24 cellular contexts compared by ENCODE assay signal in genomic region chr21:24110846-24111245, GRCh38.
"Had no signal": no experiment of that assay in that cellular context is flagged by ENCODE, and none has a peak within 500 bp of the region (broad histone marks: within the 10 kb centered on the region; RNA-seq: fewer than 3 reads in every experiment).

No MANE protein-coding gene starts in this region.

- H3K27me3 ChIP-seq: body of pancreas, gastroesophageal sphincter, hepatocyte, right atrium auricular region, spleen, suprapubic skin, tibial artery, upper lobe of right lung had no signal

- H3K9me3 Mint-ChIP-seq: activated naive CD4-positive, alpha-beta T cell treated with anti-CD3 and anti-CD28 coated beads, Interleukin-2, amount 10 ng/mL, durations not matched to agents 7 days and 5 days; activated naive CD8-positive, alpha-beta T cell treated with anti-CD3 and anti-CD28 coated beads, Interleukin-2, amount 10 ng/mL, durations not matched to agents 7 days and 5 days; naive thymus-derived CD4-positive, alpha-beta T cell had no signal

- H3K9ac ChIP-seq: parathyroid adenoma had no signal

- H3K4me3 Mint-ChIP-seq: activated naive CD4-positive, alpha-beta T cell treated with anti-CD3 and anti-CD28 coated beads, Interleukin-2, amount 10 ng/mL, durations not matched to agents 7 days and 5 days; activated naive CD8-positive, alpha-beta T cell treated with anti-CD3 and anti-CD28 coated beads, Interleukin-2, amount 10 ng/mL, durations not matched to agents 7 days and 5 days; naive thymus-derived CD4-positive, alpha-beta T cell had no signal

- H3K27ac ChIP-seq: body of pancreas, gastroesophageal sphincter, hepatocyte, parathyroid adenoma, psoas muscle, right atrium auricular region, spleen, suprapubic skin, tibial artery, upper lobe of right lung had no signal

- H3K4me2 ChIP-seq: hepatocyte had no signal

- H3K4me1 Mint-ChIP-seq: activated naive CD4-positive, alpha-beta T cell treated with anti-CD3 and anti-CD28 coated beads, Interleukin-2, amount 10 ng/mL, durations not matched to agents 7 days and 5 days; activated naive CD8-positive, alpha-beta T cell treated with anti-CD3 and anti-CD28 coated beads, Interleukin-2, amount 10 ng/mL, durations not matched to agents 7 days and 5 days; naive thymus-derived CD4-positive, alpha-beta T cell had no signal

- H3K36me3 Mint-ChIP-seq: activated naive CD4-positive, alpha-beta T cell treated with anti-CD3 and anti-CD28 coated beads, Interleukin-2, amount 10 ng/mL, durations not matched to agents 7 days and 5 days; activated naive CD8-positive, alpha-beta T cell treated with anti-CD3 and anti-CD28 coated beads, Interleukin-2, amount 10 ng/mL, durations not matched to agents 7 days and 5 days; naive thymus-derived CD4-positive, alpha-beta T cell had no signal

- H3K4me1 ChIP-seq: body of pancreas, gastroesophageal sphincter, parathyroid adenoma, psoas muscle, right atrium auricular region, spleen, suprapubic skin, tibial artery, upper lobe of right lung had no signal

- H3K27ac Mint-ChIP-seq: activated naive CD4-positive, alpha-beta T cell treated with anti-CD3 and anti-CD28 coated beads, Interleukin-2, amount 10 ng/mL, durations not matched to agents 7 days and 5 days; activated naive CD8-positive, alpha-beta T cell treated with anti-CD3 and anti-CD28 coated beads, Interleukin-2, amount 10 ng/mL, durations not matched to agents 7 days and 5 days; naive thymus-derived CD4-positive, alpha-beta T cell had no signal

- ATAC-seq: body of pancreas; gastroesophageal sphincter; left colon; naive thymus-derived CD4-positive, alpha-beta T cell; psoas muscle; upper lobe of right lung had no signal

- DNase-seq: activated CD4-positive, alpha-beta T cell treated with anti-CD3 and anti-CD28 coated beads for 48 hours; activated CD4-positive, alpha-beta T cell treated with anti-CD3 and anti-CD28 coated beads, Interleukin-2, amount 50 U/mL, for 48 hours; activated CD8-positive, alpha-beta memory T cell treated with anti-CD3 and anti-CD28 coated beads for 24 hours; activated effector memory CD4-positive, alpha-beta T cell treated with anti-CD3 and anti-CD28 coated beads, Interleukin-2, amount 50 U/mL, for 16 hours; activated naive CD4-positive, alpha-beta T cell treated with anti-CD3 and anti-CD28 coated beads, Interleukin-2, amount 10 ng/mL, durations not matched to agents 7 days and 5 days; activated naive CD8-positive, alpha-beta T cell treated with anti-CD3 and anti-CD28 coated beads, Interleukin-2, amount 10 ng/mL, durations not matched to agents 7 days and 5 days; amniotic stem cell; body of pancreas; effector memory CD4-positive, alpha-beta T cell; erythroblast; left colon; midbrain; naive thymus-derived CD4-positive, alpha-beta T cell; occipital lobe; psoas muscle; spleen; stimulated activated naive CD4-positive, alpha-beta T cell; tibial artery; upper lobe of right lung had no signal

- H3K27me3 Mint-ChIP-seq: activated naive CD4-positive, alpha-beta T cell treated with anti-CD3 and anti-CD28 coated beads, Interleukin-2, amount 10 ng/mL, durations not matched to agents 7 days and 5 days; activated naive CD8-positive, alpha-beta T cell treated with anti-CD3 and anti-CD28 coated beads, Interleukin-2, amount 10 ng/mL, durations not matched to agents 7 days and 5 days; naive thymus-derived CD4-positive, alpha-beta T cell had no signal

- H2AFZ ChIP-seq: hepatocyte, parathyroid adenoma had no signal

- H3K36me3 ChIP-seq: gastroesophageal sphincter, right atrium auricular region, spleen, suprapubic skin, tibial artery, upper lobe of right lung had no signal

- H3K9me3 ChIP-seq: body of pancreas, gastroesophageal sphincter, psoas muscle, right atrium auricular region, spleen, suprapubic skin, tibial artery, upper lobe of right lung had no signal

- H3K4me3 ChIP-seq: body of pancreas, gastroesophageal sphincter, hepatocyte, psoas muscle, right atrium auricular region, spleen, suprapubic skin, tibial artery, upper lobe of right lung had no signal
